1 cellular context compared by ENCODE assay signal in genomic region chr4:19924761-19925160, GRCh38.
TF ChIP-seq lines count a peak whose summit lies in the region.

No MANE protein-coding gene starts in this region.

TF ChIP-seq in IMR-90, 13 proteins besides CTCF, POLR2A, EP300 and RAD21:
- no peak for TF ChIP-seq FOS (IDR thresholded peaks at IDR 0.05; ENCODE audit: low read depth, low read length)
- TF ChIP-seq RFX5 (IDR thresholded peaks at IDR 0.05; ENCODE audit: low read depth, low read length): no peak
- TF ChIP-seq NFE2L2 (IDR thresholded peaks at IDR 0.05; ENCODE audit: low read depth, low read length): no peak
- TF ChIP-seq CHD1 (IDR thresholded peaks at IDR 0.05; ENCODE audit: low read depth, low read length): no peak
- TF ChIP-seq USF2 (IDR thresholded peaks at IDR 0.05; ENCODE audit: low read depth, low read length): no peak
- no peak for TF ChIP-seq MAFK (IDR thresholded peaks at IDR 0.05; ENCODE audit: low read depth, low read length)
- TF ChIP-seq SMC3 (IDR thresholded peaks at IDR 0.05; ENCODE audit: low read depth, low read length): no peak
- TF ChIP-seq MXI1 (IDR thresholded peaks at IDR 0.05; ENCODE audit: borderline replicate concordance, low read depth, low read length): no peak
- no peak for TF ChIP-seq BHLHE40 (IDR thresholded peaks at IDR 0.05; ENCODE audit: low read depth, low read length)
- no peak for TF ChIP-seq MAZ (IDR thresholded peaks at IDR 0.05; ENCODE audit: borderline replicate concordance, low read depth, low read length)
- TF ChIP-seq, protein P1, sequence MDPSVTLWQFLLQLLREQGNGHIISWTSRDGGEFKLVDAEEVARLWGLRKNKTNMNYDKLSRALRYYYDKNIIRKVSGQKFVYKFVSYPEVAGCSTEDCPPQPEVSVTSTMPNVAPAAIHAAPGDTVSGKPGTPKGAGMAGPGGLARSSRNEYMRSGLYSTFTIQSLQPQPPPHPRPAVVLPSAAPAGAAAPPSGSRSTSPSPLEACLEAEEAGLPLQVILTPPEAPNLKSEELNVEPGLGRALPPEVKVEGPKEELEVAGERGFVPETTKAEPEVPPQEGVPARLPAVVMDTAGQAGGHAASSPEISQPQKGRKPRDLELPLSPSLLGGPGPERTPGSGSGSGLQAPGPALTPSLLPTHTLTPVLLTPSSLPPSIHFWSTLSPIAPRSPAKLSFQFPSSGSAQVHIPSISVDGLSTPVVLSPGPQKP (IDR thresholded peaks at IDR 0.05; ENCODE audit: borderline replicate concordance, low read depth, low read length): no peak
- TF ChIP-seq CEBPB (IDR thresholded peaks at IDR 0.05; ENCODE audit: low read depth, low read length): no peak
- no peak for TF ChIP-seq RCOR1 (IDR thresholded peaks at IDR 0.05; ENCODE audit: insufficient replicate concordance, low read length)
TF ChIP-seq in IMR-90: peak in this region for 0.
